Comparison of ENCODE assay signal across 8 cellular contexts in genomic region chr14:81625343-81625742, GRCh38.
A peak's percentile ranks its signal among the peaks of the same experiment; 100 is the strongest.
DNase-seq lines count a peak whose midpoint lies in the region; ATAC-seq and TF ChIP-seq lines count a peak whose summit lies in the region.

No MANE protein-coding gene starts in this region.

- no peaks in the 10 kb centered on the region for H3K36me3 Mint-ChIP-seq in type B pancreatic cell

- no peak overlapping the region for H2AFZ ChIP-seq in Karpas-422 (ENCODE audit: low read length)

- no peak overlapping the region for H3K4me2 ChIP-seq in Karpas-422 (ENCODE audit: low read depth, low read length, poor library complexity, severe bottlenecking)

- no peaks in the 10 kb centered on the region for H3K4me1 ChIP-seq in Karpas-422 (ENCODE audit: low read length)
- H3K4me1 ChIP-seq in foreskin keratinocyte = no peaks in the 10 kb centered on the region
- H3K4me1 ChIP-seq in Peyer's patch = no peaks in the 10 kb centered on the region

- H3K9me3 ChIP-seq in Karpas-422 (ENCODE audit: low read length) = no peaks in the 10 kb centered on the region
- H3K9me3 ChIP-seq in Peyer's patch = no peaks in the 10 kb centered on the region

- no peaks in the 10 kb centered on the region for H3K9me2 ChIP-seq in Karpas-422 (replicated peaks; ENCODE audit: insufficient read depth, low read length)

- H3K36me3 ChIP-seq in Karpas-422 (ENCODE audit: insufficient read depth, low read length) (no peaks in the 10 kb centered on the region), Peyer's patch (no peaks in the 10 kb centered on the region)

- no peak overlapping the region for H3K4me3 Mint-ChIP-seq in type B pancreatic cell

- H3K4me1 Mint-ChIP-seq in type B pancreatic cell (ENCODE audit: unreplicated experiment) = no peaks in the 10 kb centered on the region

- no peak overlapping the region for H3K27ac Mint-ChIP-seq in type B pancreatic cell

- no peak overlapping the region for H3K9ac ChIP-seq in Karpas-422 (ENCODE audit: low read length)

- ATAC-seq in foreskin keratinocyte = peak; percentile 38

- H3K27ac ChIP-seq in Karpas-422 (ENCODE audit: low read length) = no peak overlapping the region
- H3K27ac ChIP-seq in foreskin keratinocyte = no peak overlapping the region
- H3K27ac ChIP-seq in Peyer's patch = no peak overlapping the region

- H3K9me3 Mint-ChIP-seq in type B pancreatic cell = no peaks in the 10 kb centered on the region

- TF ChIP-seq CTCF in foreskin keratinocyte (conservative IDR thresholded peaks at IDR 0.05) = peak; percentile 61
- TF ChIP-seq CTCF in type B pancreatic cell (conservative IDR thresholded peaks at IDR 0.05) = peak; percentile 80
- TF ChIP-seq CTCF in Peyer's patch (IDR thresholded peaks at IDR 0.05) = peak in 3 of 6 experiments; percentile 27 to 33 (median 28)

- no peak for TF ChIP-seq POLR2A in Peyer's patch (IDR thresholded peaks at IDR 0.05)

- H3K4me3 ChIP-seq in Karpas-422 (ENCODE audit: low read length) (no peak overlapping the region), Peyer's patch (no peak overlapping the region)

- H3K27me3 Mint-ChIP-seq in type B pancreatic cell = no peaks in the 10 kb centered on the region

- H3K27me3 ChIP-seq in Karpas-422 (ENCODE audit: low read length) (no peaks in the 10 kb centered on the region), foreskin keratinocyte (no peaks in the 10 kb centered on the region), Peyer's patch (no peaks in the 10 kb centered on the region)

- no peaks in the 10 kb centered on the region for H4K20me1 ChIP-seq in Karpas-422 (ENCODE audit: insufficient read depth, low read depth, low read length)

- H3K79me2 ChIP-seq in Karpas-422 (ENCODE audit: low read length) = no peaks in the 10 kb centered on the region

- DNase-seq in GF-D8 (lab: John Stamatoyannopoulos, UW) (peak; percentile 14), Karpas-422 (peak; percentile 82), OCI-M2 (lab: John Stamatoyannopoulos, UW; ENCODE audit: unreplicated experiment) (peak; percentile 16), foreskin keratinocyte (peak in 1 of 2 donors; percentile 34), type B pancreatic cell (ENCODE audit: extremely low spot score, unreplicated experiment) (no peak), GM19238 (ENCODE audit: insufficient read length, low spot score) (no peak), Peyer's patch (no peak)
- DNase-seq in stimulated activated CD4-positive, alpha-beta T cell treated with anti-CD3 and anti-CD28 coated beads, Interleukin-4, amount 100 ng/mL, for 24 hours = no peak

Comparison
In these comparisons a context has a peak if more than half of its experiments do, and no peak if none do; other contexts are left out.
1. DNase-seq: peak in GF-D8 (single experiment), Karpas-422 (single experiment) and OCI-M2 (single experiment); none in type B pancreatic cell (single experiment), GM19238 (single experiment), stimulated activated CD4-positive, alpha-beta T cell treated with anti-CD3 and anti-CD28 coated beads, Interleukin-4, amount 100 ng/mL, for 24 hours (single experiment) and Peyer's patch (0 of 3).